10 cellular contexts compared by ENCODE assay signal in the genomic region with DNA sequence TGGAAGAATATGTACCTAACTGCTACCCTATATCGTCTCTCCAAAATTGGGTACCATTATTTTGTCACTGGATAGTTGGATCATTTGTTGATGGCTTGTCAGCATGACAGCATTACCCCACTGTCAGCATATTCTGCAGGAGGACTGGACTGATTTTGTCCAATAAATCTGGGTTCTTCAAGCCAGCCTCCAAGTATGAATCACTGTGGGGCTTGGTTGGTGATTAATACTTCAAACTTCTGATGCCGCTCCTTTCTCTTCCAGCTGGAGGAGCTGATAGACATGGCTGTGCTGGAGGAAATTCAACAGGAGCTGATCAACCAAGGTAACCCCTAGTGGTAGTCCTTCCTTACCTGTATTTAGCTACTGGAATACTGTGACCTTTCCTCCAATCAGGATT. TPM values are rescaled to one million over a fixed set of nuclear protein-coding genes. Genes with fewer than 3 reads are reported as not detected.
A peak's percentile ranks its signal among the peaks of the same experiment; 100 is the strongest.
DNase-seq lines count a peak whose midpoint lies in the region; ATAC-seq and TF ChIP-seq lines count a peak whose summit lies in the region.
"Had no signal": no experiment of that assay in that cellular context is flagged by ENCODE, and none has a peak within 500 bp of the region (broad histone marks: within the 10 kb centered on the region; RNA-seq: fewer than 3 reads in every experiment).

No MANE protein-coding gene starts in this region.

- dilution Hi-C loops in IMR-90 (cut with HindIII; ENCODE audit: low sequenced_read_pairs, unreplicated experiment), result no loop called here

- H3K4me3 Mint-ChIP-seq in brain (peak overlapping the region; percentile 25 to 100 (median 59)), osteocyte (ENCODE audit: unreplicated experiment) (no peak overlapping the region)

- H3K27ac ChIP-seq in BLaER1 (no peak overlapping the region), IMR-90 (ENCODE audit: insufficient read depth, low read length) (no peak overlapping the region)
- H3K27ac ChIP-seq: testis had no signal

- H3K27ac Mint-ChIP-seq in brain (peak overlapping the region in 1 of 5 experiments; percentile 2), osteocyte (ENCODE audit: unreplicated experiment) (no peak overlapping the region)

- H3K36me3 Mint-ChIP-seq in brain (peaks cover 51% of the 10 kb centered on the region), osteocyte (ENCODE audit: unreplicated experiment) (peaks cover 24% of the 10 kb centered on the region)

- peak overlapping the region; percentile 20; the same call in 1 of the 2 replicates for H3K23ac ChIP-seq in IMR-90 (ENCODE audit: low read depth, low read length)

- no peak overlapping the region; the same call in 1 of the 2 replicates for H3K14ac ChIP-seq in IMR-90 (replicated peaks; ENCODE audit: low read depth, low read length)

- H3K4me1 ChIP-seq in BLaER1 (peaks cover 34% of the 10 kb centered on the region), IMR-90 (ENCODE audit: control insufficient read depth, insufficient read depth, low read length) (peaks cover 2% of the 10 kb centered on the region)

- CTCF ChIA-PET in IMR-90 (lab: Yijun Ruan, JAX), result interaction anchor here (1.0 to 2.3 kb wide), 2 partner anchors 17 to 36 kb away, joined by 3 to 10 read pairs; partner anchors contain the start of gene C1QBP

- H3K36me3 ChIP-seq in BLaER1, result peaks cover 67% of the 10 kb centered on the region
- peaks cover 25% of the 10 kb centered on the region for H3K36me3 ChIP-seq in IMR-90 (ENCODE audit: control insufficient read depth, insufficient read depth, low read length)

- WGBS in IMR-90 (ENCODE audit: extremely low coverage in 2 of 2, insufficient read length in 1 of 2), 2 experiments, result no CpG with 5 or more reads among the region's 2 CpGs

- peaks cover 15% of the 10 kb centered on the region for H3K9me1 ChIP-seq in IMR-90 (ENCODE audit: insufficient read depth, low read length)

- no peak overlapping the region for H2AFZ ChIP-seq in IMR-90 (replicated peaks; ENCODE audit: low read length, poor library complexity)

- H3K9me3 ChIP-seq in BLaER1 (no peaks in the 10 kb centered on the region), IMR-90 (ENCODE audit: control insufficient read depth, insufficient read depth, low read length) (no peaks in the 10 kb centered on the region)
- H3K9me3 ChIP-seq: testis had no signal

- POLR2A ChIA-PET in IMR-90 (lab: Charles Lee; ENCODE audit: unreplicated experiment), result no interaction called here

- H3K4me3 ChIP-seq in BLaER1, result no peak overlapping the region
- no peak overlapping the region for H3K4me3 ChIP-seq in IMR-90 (ENCODE audit: insufficient read depth, low read depth, low read length)
- H3K4me3 ChIP-seq: testis had no signal

- H3K9ac ChIP-seq in BLaER1 (no peak overlapping the region), IMR-90 (ENCODE audit: low read depth, low read length) (no peak overlapping the region)

- no peak overlapping the region for H2AK9ac ChIP-seq in IMR-90 (replicated peaks; ENCODE audit: low read depth, low read length, poor library complexity)

- in situ Hi-C loops in IMR-90 (cut with MboI; ENCODE audit: low sequenced_read_pairs), result no loop called here

- 0 out of 2 replicates have a peak, but pooled peaks have one; percentile 11 for TF ChIP-seq RAD21 in IMR-90 (IDR thresholded peaks at IDR 0.05; ENCODE audit: low read length)

- H2BK120ac ChIP-seq in IMR-90 (ENCODE audit: low read depth, low read length), result no peak overlapping the region

- H4K5ac ChIP-seq in IMR-90 (ENCODE audit: low read depth, low read length), result no peak overlapping the region

- no peak overlapping the region for H3K56ac ChIP-seq in IMR-90 (ENCODE audit: extremely low read depth, insufficient read depth, low read length)

- H2AK5ac ChIP-seq in IMR-90 (ENCODE audit: low read depth, low read length), result no peak overlapping the region

- H4K8ac ChIP-seq in IMR-90 (ENCODE audit: low read depth in 2 of 2, low read length in 2 of 2), result 0 out of 4 replicates have a peak overlapping the region, but pooled peaks of 1 of the 2 experiments have one; percentile 42

- peaks cover 43 to 63% of the 10 kb centered on the region in 2 experiments for H3K79me1 ChIP-seq in IMR-90 (ENCODE audit: low read depth in 1 of 2, low read length in 2 of 2)

- H4K20me1 ChIP-seq in BLaER1 (peaks cover 44% of the 10 kb centered on the region), IMR-90 (ENCODE audit: insufficient read depth, low read length) (peaks cover under 1% of the 10 kb centered on the region; the same call in 1 of the 2 replicates)

- ATAC-seq in IMR-90 (ENCODE audit: low read depth), result no peak
- no peak for ATAC-seq in GM18511 (IDR thresholded peaks at IDR 0.05; ENCODE audit: unreplicated experiment)

- no peak overlapping the region for H2BK15ac ChIP-seq in IMR-90 (ENCODE audit: low read depth, low read length)

- peak overlapping the region; percentile 31 for H2BK5ac ChIP-seq in IMR-90 (ENCODE audit: low read depth, low read length, poor library complexity, severe bottlenecking)

- peaks cover 13% of the 10 kb centered on the region for H3K27me3 Mint-ChIP-seq in brain
- no peaks in the 10 kb centered on the region for H3K27me3 Mint-ChIP-seq in osteocyte (ENCODE audit: unreplicated experiment)

- DNase-seq in IMR-90, result peak; percentile 83
- peak; percentile 80 for DNase-seq in kidney glomerular epithelial cell (lab: John Stamatoyannopoulos, UW)
- DNase-seq in NCI-H345 treated with DMSO at 0.1 percent for 48 hours (lab: John Stamatoyannopoulos, UW; ENCODE audit: unreplicated experiment), result no peak
- DNase-seq in osteocyte (ENCODE audit: extremely low spot score, unreplicated experiment), result no peak
- DNase-seq in OCI-M2 (lab: John Stamatoyannopoulos, UW; ENCODE audit: unreplicated experiment), result no peak
- DNase-seq: NK-92 treated with Interleukin-12 subunit alpha and Interleukin-12 subunit beta, amount 100 ng/mL, for 24 hours; testis had no signal

- no peak overlapping the region for H3K18ac ChIP-seq in IMR-90 (ENCODE audit: low read depth, low read length)

- H3K9me3 Mint-ChIP-seq in brain (peaks cover 0 to 2% (median 0%) of the 10 kb centered on the region in 5 experiments), osteocyte (ENCODE audit: unreplicated experiment) (no peaks in the 10 kb centered on the region)

- H2BK20ac ChIP-seq in IMR-90 (ENCODE audit: low read depth, low read length), result no peak overlapping the region

- intact Hi-C loops in IMR-90 (cut with micrococcal nuclease), result no loop called here

- H3K27me3 ChIP-seq in BLaER1, result no peaks in the 10 kb centered on the region
- H3K27me3 ChIP-seq in IMR-90 (ENCODE audit: control insufficient read depth, insufficient read depth, low read length), result no peaks in the 10 kb centered on the region
- H3K27me3 ChIP-seq: testis had no signal

- peak; percentile 30; the same call in 1 of the 2 replicates for TF ChIP-seq POLR2A in IMR-90 (IDR thresholded peaks at IDR 0.05; ENCODE audit: low read depth, low read length)

- H3K4ac ChIP-seq in IMR-90 (ENCODE audit: low read depth, low read length), result peak overlapping the region; percentile 39; the same call in 1 of the 2 replicates

- H3K4me2 ChIP-seq in BLaER1 (0 out of 2 replicates have a peak overlapping the region, but pooled peaks have one; percentile 78), IMR-90 (ENCODE audit: low read depth, low read length) (peak overlapping the region; percentile 9; the same call in 1 of the 2 replicates)

- H3K4me1 Mint-ChIP-seq in brain (peaks cover 53% of the 10 kb centered on the region), osteocyte (ENCODE audit: unreplicated experiment) (peaks cover 27% of the 10 kb centered on the region)

- BruUV-seq in IMR-90 (replicated peaks; lab: Mats Ljungman, UMichigan), result no TSS peak

- H4K91ac ChIP-seq in IMR-90 (ENCODE audit: insufficient read depth, low read depth, low read length), result no peak overlapping the region

- TF ChIP-seq CTCF in IMR-90 (conservative IDR thresholded peaks at IDR 0.05; ENCODE audit: low read depth, low read length) (peak; percentile 30; the same call in 1 of the 2 replicates), brain (conservative IDR thresholded peaks at IDR 0.05) (no peak), osteocyte (IDR thresholded peaks at IDR 0.05) (no peak)

TF ChIP-seq in IMR-90, 13 proteins besides CTCF, POLR2A, EP300 and RAD21:
- TF ChIP-seq FOS (IDR thresholded peaks at IDR 0.05; ENCODE audit: low read depth, low read length) (no peak), MAFK (IDR thresholded peaks at IDR 0.05; ENCODE audit: low read depth, low read length) (peak; percentile 96)

RNA-seq across cellular contexts. Expression of gene RPAIN, which starts 2.5 kb away (rescaled TPM):
- total RNA-seq in IMR-90 (2012; rRNA removed) (28.7 and 40.0 TPM in 2 replicates), osteocyte (58.2 and 58.6 TPM in 2 replicates)
- polyA plus RNA-seq in IMR-90 (2012; rRNA removed) (29.0 and 34.9 TPM in 2 replicates), brain (ENCODE audit: insufficient read depth, low read depth, low replicate concordance) (54.7 TPM)
- 19.9 and 22.5 TPM in 2 replicates for polyA plus RNA-seq in IMR-90 (2012; cell fraction: cytosol; rRNA removed)
- 21.8 and 91.3 TPM in 2 replicates for polyA plus RNA-seq in IMR-90 (2012; cell fraction: nucleus; rRNA removed; ENCODE audit: low replicate concordance)

RNA-seq across cellular contexts. Expression of gene NUP88, which starts 3.0 kb away (rescaled TPM):
- 80.5 and 83.7 TPM in 2 replicates for total RNA-seq in IMR-90 (2012; rRNA removed)
- polyA plus RNA-seq in IMR-90 (2012; rRNA removed), result 57.0 and 63.2 TPM in 2 replicates
- polyA plus RNA-seq in IMR-90 (2012; cell fraction: cytosol; rRNA removed), result 16.6 and 22.5 TPM in 2 replicates
- polyA plus RNA-seq in IMR-90 (2012; cell fraction: nucleus; rRNA removed; ENCODE audit: low replicate concordance), result 12.7 and 36.7 TPM in 2 replicates
- polyA plus RNA-seq in brain (ENCODE audit: insufficient read depth, low read depth, low replicate concordance), result 52.7 TPM
- 45.7 and 50.8 TPM in 2 replicates for total RNA-seq in osteocyte

RNA-seq across cellular contexts. Expression of gene C1QBP, which starts 16.4 kb away (rescaled TPM):
- total RNA-seq in IMR-90 (2012; rRNA removed), result 173 and 267 TPM in 2 replicates
- 156 and 172 TPM in 2 replicates for polyA plus RNA-seq in IMR-90 (2012; rRNA removed)
- 83.8 and 118 TPM in 2 replicates for polyA plus RNA-seq in IMR-90 (2012; cell fraction: cytosol; rRNA removed)
- 43.6 and 65.2 TPM in 2 replicates for polyA plus RNA-seq in IMR-90 (2012; cell fraction: nucleus; rRNA removed; ENCODE audit: low replicate concordance)
- 146 TPM for polyA plus RNA-seq in brain (ENCODE audit: insufficient read depth, low read depth, low replicate concordance)
- 83.8 and 86.3 TPM in 2 replicates for total RNA-seq in osteocyte

RNA-seq across cellular contexts. Expression of gene DHX33, which starts 46.3 kb away (rescaled TPM):
- total RNA-seq in IMR-90 (2012; rRNA removed) (13.1 and 14.0 TPM in 2 replicates), osteocyte (17.5 and 18.9 TPM in 2 replicates)
- polyA plus RNA-seq in IMR-90 (2012; rRNA removed) (16.1 and 17.2 TPM in 2 replicates), brain (ENCODE audit: insufficient read depth, low read depth, low replicate concordance) (10.9 TPM)
- 6.7 and 7.3 TPM in 2 replicates for polyA plus RNA-seq in IMR-90 (2012; cell fraction: cytosol; rRNA removed)
- polyA plus RNA-seq in IMR-90 (2012; cell fraction: nucleus; rRNA removed; ENCODE audit: low replicate concordance), result 21.5 and 24.7 TPM in 2 replicates

Comparison
In these comparisons a context has a peak if more than half of its experiments do, and no peak if none do; other contexts are left out.
1. DNase-seq: peak in IMR-90 (single experiment) and kidney glomerular epithelial cell (single experiment); none in NCI-H345 treated with DMSO at 0.1 percent for 48 hours (single experiment), osteocyte (single experiment) and OCI-M2 (single experiment).